12 cellular contexts compared by ENCODE assay signal in genomic region chr18:63180971-63181376, GRCh38.
DNase-seq lines count a peak whose midpoint lies in the region; ATAC-seq lines count a peak whose summit lies in the region.
"Had no signal": no experiment of that assay in that cellular context is flagged by ENCODE, and none has a peak within 500 bp of the region (broad histone marks: within the 10 kb centered on the region; RNA-seq: fewer than 3 reads in every experiment).

No MANE protein-coding gene starts in this region.

- H3K4me3 Mint-ChIP-seq in activated CD8-positive, alpha-beta memory T cell treated with anti-CD3 and anti-CD28 coated beads, Interleukin-2, amount 10 ng/mL, durations not matched to agents 7 days and 5 days = no peak overlapping the region
- H3K4me3 Mint-ChIP-seq in stimulated activated effector memory CD8-positive, alpha-beta T cell treated with anti-CD3 and anti-CD28 coated beads, Interleukin-12 subunit alpha, Interleukin-12 subunit beta, amount 100 ng/mL, for 72 hours = peak overlapping the region; percentile 55

- peaks cover 71% of the 10 kb centered on the region for H3K4me1 Mint-ChIP-seq in activated CD8-positive, alpha-beta memory T cell treated with anti-CD3 and anti-CD28 coated beads, Interleukin-2, amount 10 ng/mL, durations not matched to agents 7 days and 5 days
- peaks cover 85% of the 10 kb centered on the region for H3K4me1 Mint-ChIP-seq in stimulated activated effector memory CD8-positive, alpha-beta T cell treated with anti-CD3 and anti-CD28 coated beads, Interleukin-12 subunit alpha, Interleukin-12 subunit beta, amount 100 ng/mL, for 72 hours

- H3K36me3 Mint-ChIP-seq in activated CD8-positive, alpha-beta memory T cell treated with anti-CD3 and anti-CD28 coated beads, Interleukin-2, amount 10 ng/mL, durations not matched to agents 7 days and 5 days = peaks cover 53% of the 10 kb centered on the region
- peaks cover 87% of the 10 kb centered on the region for H3K36me3 Mint-ChIP-seq in stimulated activated effector memory CD8-positive, alpha-beta T cell treated with anti-CD3 and anti-CD28 coated beads, Interleukin-12 subunit alpha, Interleukin-12 subunit beta, amount 100 ng/mL, for 72 hours

- CTCF ChIA-PET in activated CD8-positive, alpha-beta memory T cell treated with anti-CD3 and anti-CD28 coated beads, Interleukin-2, amount 10 ng/mL, durations not matched to agents 7 days and 5 days (lab: Charles Lee) = interaction anchor here (0.7 to 1.5 kb wide), 4 partner anchors 11 to 258 kb away, joined by 3 to 5 read pairs (median 4); no protein-coding TSS in a partner anchor

- no peaks in the 10 kb centered on the region for H3K27me3 Mint-ChIP-seq in activated CD8-positive, alpha-beta memory T cell treated with anti-CD3 and anti-CD28 coated beads, Interleukin-2, amount 10 ng/mL, durations not matched to agents 7 days and 5 days

- ATAC-seq in activated CD8-positive, alpha-beta memory T cell treated with anti-CD3 and anti-CD28 coated beads, Interleukin-2, amount 10 ng/mL, durations not matched to agents 7 days and 5 days = peak; percentile 59
- peak; percentile 45 for ATAC-seq in GM21447 (IDR thresholded peaks at IDR 0.05; ENCODE audit: unreplicated experiment)
- peak; percentile 43 for ATAC-seq in HG03280 (IDR thresholded peaks at IDR 0.05; ENCODE audit: unreplicated experiment)
- peak; percentile 90 for ATAC-seq in stimulated activated effector memory CD8-positive, alpha-beta T cell treated with anti-CD3 and anti-CD28 coated beads, Interleukin-12 subunit alpha, Interleukin-12 subunit beta, amount 100 ng/mL, for 72 hours
- ATAC-seq: left lung, right cardiac atrium had no signal

- DNase-seq in activated CD8-positive, alpha-beta memory T cell treated with anti-CD3 and anti-CD28 coated beads, Interleukin-2, amount 10 ng/mL, durations not matched to agents 7 days and 5 days = peak; percentile 58
- DNase-seq in activated CD8-positive, alpha-beta memory T cell treated with anti-CD3 and anti-CD28 coated beads, Interleukin-2, amount 50 U/mL, for 4 hours = no peak
- DNase-seq in stimulated activated effector memory CD8-positive, alpha-beta T cell treated with anti-CD3 and anti-CD28 coated beads, Interleukin-12 subunit alpha, Interleukin-12 subunit beta, amount 100 ng/mL, for 72 hours (ENCODE audit: low spot score in 2 of 2) = peak in 1 of 2 donors; percentile 76
- DNase-seq in NCI-H187 (lab: John Stamatoyannopoulos, UW) = no peak
- DNase-seq in HPDE6-E6E7 (ENCODE audit: extremely low spot score) = no peak
- DNase-seq in T-helper 9 cell = no peak
- DNase-seq: aorta; left lung; right cardiac atrium; stimulated activated CD8-positive, alpha-beta memory T cell treated with anti-CD3 and anti-CD28 coated beads, Interleukin-4, amount 100 ng/mL, for 48 hours had no signal

- H3K27ac Mint-ChIP-seq in activated CD8-positive, alpha-beta memory T cell treated with anti-CD3 and anti-CD28 coated beads, Interleukin-2, amount 10 ng/mL, durations not matched to agents 7 days and 5 days = peak overlapping the region; percentile 36
- H3K27ac Mint-ChIP-seq in stimulated activated effector memory CD8-positive, alpha-beta T cell treated with anti-CD3 and anti-CD28 coated beads, Interleukin-12 subunit alpha, Interleukin-12 subunit beta, amount 100 ng/mL, for 72 hours = peak overlapping the region; percentile 92

- no peaks in the 10 kb centered on the region for H3K9me3 Mint-ChIP-seq in activated CD8-positive, alpha-beta memory T cell treated with anti-CD3 and anti-CD28 coated beads, Interleukin-2, amount 10 ng/mL, durations not matched to agents 7 days and 5 days (ENCODE audit: low read depth)
- H3K9me3 Mint-ChIP-seq in stimulated activated effector memory CD8-positive, alpha-beta T cell treated with anti-CD3 and anti-CD28 coated beads, Interleukin-12 subunit alpha, Interleukin-12 subunit beta, amount 100 ng/mL, for 72 hours = no peaks in the 10 kb centered on the region
